ENCODE assay signal across 1 cellular context in genomic region chr5:176887252-176887849, GRCh38.
TF ChIP-seq lines count a peak whose summit lies in the region.

No MANE protein-coding gene starts in this region.

TF ChIP-seq in K562, 482 proteins besides CTCF, POLR2A, EP300 and RAD21:
- TF ChIP-seq FOXO4 (CRISPR knock-in tag; IDR thresholded peaks at IDR 0.05) = no peak
- no peak for TF ChIP-seq NCOA1 (IDR thresholded peaks at IDR 0.05; ENCODE audit: low read depth)
- no peak for TF ChIP-seq ZBTB17 (CRISPR knock-in tag; IDR thresholded peaks at IDR 0.05)
- TF ChIP-seq POU5F1 (IDR thresholded peaks at IDR 0.05; ENCODE audit: borderline replicate concordance, low read depth, low read length, partially characterized antibody) = no peak
- TF ChIP-seq, protein P1, sequence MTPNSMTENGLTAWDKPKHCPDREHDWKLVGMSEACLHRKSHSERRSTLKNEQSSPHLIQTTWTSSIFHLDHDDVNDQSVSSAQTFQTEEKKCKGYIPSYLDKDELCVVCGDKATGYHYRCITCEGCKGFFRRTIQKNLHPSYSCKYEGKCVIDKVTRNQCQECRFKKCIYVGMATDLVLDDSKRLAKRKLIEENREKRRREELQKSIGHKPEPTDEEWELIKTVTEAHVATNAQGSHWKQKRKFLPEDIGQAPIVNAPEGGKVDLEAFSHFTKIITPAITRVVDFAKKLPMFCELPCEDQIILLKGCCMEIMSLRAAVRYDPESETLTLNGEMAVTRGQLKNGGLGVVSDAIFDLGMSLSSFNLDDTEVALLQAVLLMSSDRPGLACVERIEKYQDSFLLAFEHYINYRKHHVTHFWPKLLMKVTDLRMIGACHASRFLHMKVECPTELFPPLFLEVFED (CRISPR knock-in tag; conservative IDR thresholded peaks at IDR 0.05) = no peak
- no peak for TF ChIP-seq ILF3 (IDR thresholded peaks at IDR 0.05; ENCODE audit: borderline replicate concordance)
- no peak for TF ChIP-seq CCNT2 (IDR thresholded peaks at IDR 0.05; ENCODE audit: borderline replicate concordance, extremely low read depth, insufficient read length, low read depth, low read length)
- TF ChIP-seq ZKSCAN8 (CRISPR knock-in tag; IDR thresholded peaks at IDR 0.05) = no peak
- no peak for TF ChIP-seq TAF9B (IDR thresholded peaks at IDR 0.05; ENCODE audit: partially characterized antibody)
- no peak for TF ChIP-seq POLR2AphosphoS2 (IDR thresholded peaks at IDR 0.05; ENCODE audit: low read length)
- no peak for TF ChIP-seq ARNT (IDR thresholded peaks at IDR 0.05)
- no peak for TF ChIP-seq PTRF (tag; IDR thresholded peaks at IDR 0.05)
- TF ChIP-seq ZZZ3 (IDR thresholded peaks at IDR 0.05) = no peak
TF ChIP-seq in K562: peak in this region for 0.
